Comparison of ENCODE assay signal across 10 cellular contexts in genomic region chr9:133119039-133119438, GRCh38. TPM values are rescaled to one million over a fixed set of nuclear protein-coding genes. Genes with fewer than 3 reads are reported as not detected.
DNase-seq lines count a peak whose midpoint lies in the region; ATAC-seq and TF ChIP-seq lines count a peak whose summit lies in the region.
"Had no signal": no experiment of that assay in that cellular context is flagged by ENCODE, and none has a peak within 500 bp of the region (broad histone marks: within the 10 kb centered on the region; RNA-seq: fewer than 3 reads in every experiment).

No MANE protein-coding gene starts in this region.

- H3K9ac ChIP-seq in liver (ENCODE audit: low read depth in 1 of 2, low read length in 2 of 2): no peak overlapping the region

- H3K27me3 Mint-ChIP-seq in stimulated activated naive B cell treated with anti-CD40 and anti-IgM and Interleukin-4, amounts not matched to agents 10 μg/mL and 1 μg/mL and 100 μg/mL, for 72 hours: no peaks in the 10 kb centered on the region

- peaks cover 53 to 75% of the 10 kb centered on the region in 2 donors for H3K4me1 Mint-ChIP-seq in stimulated activated naive B cell treated with anti-CD40 and anti-IgM and Interleukin-4, amounts not matched to agents 10 μg/mL and 1 μg/mL and 100 μg/mL, for 72 hours

- WGBS in liver: 70% methylated on average over 10 of the region's 10 CpGs

- TF ChIP-seq CTCF in breast epithelium (IDR thresholded peaks at IDR 0.05) (no peak), liver (IDR thresholded peaks at IDR 0.05; ENCODE audit: low read depth, low read length, missing input control) (no peak)

- H3K27ac ChIP-seq in breast epithelium (peak overlapping the region; percentile 94 to 98), liver (ENCODE audit: low read depth in 1 of 2, low read length in 2 of 2) (peak overlapping the region; percentile 69 to 71)

- no peak for TF ChIP-seq RAD21 in liver (IDR thresholded peaks at IDR 0.05)

- H3K9me3 ChIP-seq in MG63: no peaks in the 10 kb centered on the region
- no peaks in the 10 kb centered on the region for H3K9me3 ChIP-seq in breast epithelium
- no peaks in the 10 kb centered on the region for H3K9me3 ChIP-seq in liver (ENCODE audit: control insufficient read depth in 4 of 4, low read length in 3 of 4)
- H3K9me3 ChIP-seq: mucosa of descending colon had no signal

- no peak for ATAC-seq in stimulated activated naive B cell treated with anti-CD40 and anti-IgM and Interleukin-4, amounts not matched to agents 10 μg/mL and 1 μg/mL and 100 μg/mL, for 72 hours (replicated peaks)
- ATAC-seq in HG02763 (IDR thresholded peaks at IDR 0.05; ENCODE audit: unreplicated experiment) (no peak), HG02884 (IDR thresholded peaks at IDR 0.05; ENCODE audit: unreplicated experiment) (no peak)
- ATAC-seq: mucosa of descending colon, Panc1 had no signal

- H3K9me3 Mint-ChIP-seq in stimulated activated naive B cell treated with anti-CD40 and anti-IgM and Interleukin-4, amounts not matched to agents 10 μg/mL and 1 μg/mL and 100 μg/mL, for 72 hours: no peaks in the 10 kb centered on the region

- peaks cover 8% of the 10 kb centered on the region; the same call in 1 of the 2 replicates for H3K36me3 ChIP-seq in MG63
- no peaks in the 10 kb centered on the region for H3K36me3 ChIP-seq in breast epithelium
- H3K36me3 ChIP-seq in liver (ENCODE audit: control insufficient read depth in 4 of 4, insufficient read depth in 3 of 4, low read depth in 1 of 4, low read length in 3 of 4): no peaks in the 10 kb centered on the region

- H3K4me3 ChIP-seq in MG63 (peak overlapping the region; percentile 63), breast epithelium (peak overlapping the region; percentile 83 to 97 (median 88)), liver (ENCODE audit: low read depth in 1 of 3, low read length in 3 of 3) (peak overlapping the region in 2 of 3 donors; percentile 43 to 85)
- H3K4me3 ChIP-seq: mucosa of descending colon had no signal

- DNase-seq in MG63: no peak
- peak in 1 of 2 donors; percentile 79 for DNase-seq in breast epithelium (ENCODE audit: low spot score in 2 of 2)
- DNase-seq in stimulated activated naive B cell treated with anti-CD40 and anti-IgM and Interleukin-4, amounts not matched to agents 10 μg/mL and 1 μg/mL and 100 μg/mL, for 72 hours: no peak
- no peak for DNase-seq in NCI-H2227 (lab: John Stamatoyannopoulos, UW; ENCODE audit: unreplicated experiment)
- no peak for DNase-seq in NCI-H748 treated with DMSO at 0.1 percent for 48 hours (lab: John Stamatoyannopoulos, UW)

- no peak overlapping the region for H3K27ac Mint-ChIP-seq in stimulated activated naive B cell treated with anti-CD40 and anti-IgM and Interleukin-4, amounts not matched to agents 10 μg/mL and 1 μg/mL and 100 μg/mL, for 72 hours

- H3K4me3 Mint-ChIP-seq in stimulated activated naive B cell treated with anti-CD40 and anti-IgM and Interleukin-4, amounts not matched to agents 10 μg/mL and 1 μg/mL and 100 μg/mL, for 72 hours: peak overlapping the region; percentile 26 to 67

- H3K27me3 ChIP-seq in MG63: no peaks in the 10 kb centered on the region
- H3K27me3 ChIP-seq in breast epithelium: no peaks in the 10 kb centered on the region
- no peaks in the 10 kb centered on the region for H3K27me3 ChIP-seq in liver (ENCODE audit: control insufficient read depth in 4 of 4, insufficient read depth in 4 of 4, low read length in 3 of 4)

- H3K36me3 Mint-ChIP-seq in stimulated activated naive B cell treated with anti-CD40 and anti-IgM and Interleukin-4, amounts not matched to agents 10 μg/mL and 1 μg/mL and 100 μg/mL, for 72 hours: peaks cover 6 to 7% of the 10 kb centered on the region in 2 donors

- intact Hi-C loops in breast epithelium (cut with DNase I; ENCODE audit: low total_unique reads): no loop called here

- no peak for TF ChIP-seq POLR2A in breast epithelium (IDR thresholded peaks at IDR 0.05)

- H3K4me1 ChIP-seq in breast epithelium: peaks cover 39 to 50% of the 10 kb centered on the region in 2 donors
- H3K4me1 ChIP-seq in liver (ENCODE audit: control insufficient read depth in 4 of 4, insufficient read depth in 4 of 4, low read length in 3 of 4): peaks cover 16 to 75% (median 64%) of the 10 kb centered on the region in 4 donors

TF ChIP-seq in liver, 16 proteins besides CTCF, POLR2A, EP300 and RAD21:
- TF ChIP-seq ATF3 (IDR thresholded peaks at IDR 0.05) (no peak), SP1 (IDR thresholded peaks at IDR 0.05) (peak; percentile 6), NR2F2 (IDR thresholded peaks at IDR 0.05) (peak; percentile 46), HNF4A (conservative IDR thresholded peaks at IDR 0.05) (no peak)
- TF ChIP-seq, protein P1, sequence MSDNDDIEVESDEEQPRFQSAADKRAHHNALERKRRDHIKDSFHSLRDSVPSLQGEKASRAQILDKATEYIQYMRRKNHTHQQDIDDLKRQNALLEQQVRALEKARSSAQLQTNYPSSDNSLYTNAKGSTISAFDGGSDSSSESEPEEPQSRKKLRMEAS (IDR thresholded peaks at IDR 0.05): no peak

RNA-seq across cellular contexts. Expression of gene RALGDS, which starts 2.0 kb away (rescaled TPM):
- total RNA-seq in MG63 (2014; rRNA removed; shearing (Covaris generic); ENCODE audit: low replicate concordance): 21.4 and 22.8 TPM in 2 replicates
- total RNA-seq in breast epithelium (10 to 100 TPM; 52.0 to 94.1 (median 79.3) TPM), liver (10 to 100 TPM in 1 of 2 donors, 1 to 10 TPM in 1; 9.5 to 19.0 TPM)
- polyA plus RNA-seq in liver: 1 to 10 TPM; 1.3 to 5.0 TPM

RNA-seq across cellular contexts. Expression of gene GBGT1, which starts 44.7 kb away (rescaled TPM):
- 7.2 and 7.6 TPM in 2 replicates for total RNA-seq in MG63 (2014; rRNA removed; shearing (Covaris generic); ENCODE audit: low replicate concordance)
- total RNA-seq in breast epithelium (10 to 100 TPM; 14.8 to 21.3 (median 15.0) TPM), liver (10 to 100 TPM in 1 of 2 donors, 1 to 10 TPM in 1; 3.4 to 25.7 TPM)
- polyA plus RNA-seq in liver: 1 to 10 TPM in 1 of 2 donors, under 1 TPM in 1; 0.33 to 1.2 TPM

RNA-seq across cellular contexts. Expression of gene CEL, which starts 57.3 kb away (rescaled TPM):
- 1.0 TPM in 1 of 2 replicates, not detected in the other for total RNA-seq in MG63 (2014; rRNA removed; shearing (Covaris generic); ENCODE audit: low replicate concordance)
- total RNA-seq in breast epithelium (under 1 TPM; 0.29 to 0.98 (median 0.32) TPM), liver (under 1 TPM; 0.09 to 0.25 TPM)
- under 1 TPM in 1 of 2 donors, not detected in 1; 0.08 TPM for polyA plus RNA-seq in liver
